Comparison of ENCODE assay signal across 8 cellular contexts in genomic region chr11:33687733-33688479, GRCh38. TPM values are rescaled to one million over a fixed set of nuclear protein-coding genes. Genes with fewer than 3 reads are reported as not detected.
A peak's percentile ranks its signal among the peaks of the same experiment; 100 is the strongest.
DNase-seq lines count a peak whose midpoint lies in the region; ATAC-seq, FAIRE-seq and TF ChIP-seq lines count a peak whose summit lies in the region.
"Had no signal": no experiment of that assay in that cellular context is flagged by ENCODE, and none has a peak within 500 bp of the region (broad histone marks: within the 10 kb centered on the region; RNA-seq: fewer than 3 reads in every experiment).

No MANE protein-coding gene starts in this region.

- H2BK20ac ChIP-seq in H9 (ENCODE audit: low read depth, low read length, poor library complexity, severe bottlenecking): no peak overlapping the region

- H3K36me3 ChIP-seq in astrocyte (ENCODE audit: insufficient read depth, low read length) (no peaks in the 10 kb centered on the region), upper lobe of left lung (no peaks in the 10 kb centered on the region)

- H2BK15ac ChIP-seq in H9 (ENCODE audit: low read depth, low read length): no peak overlapping the region

- H3K79me1 ChIP-seq in H9 (ENCODE audit: insufficient read depth, low read depth, low read length, poor library complexity, severe bottlenecking): no peaks in the 10 kb centered on the region

- no peak overlapping the region for H3K18ac ChIP-seq in H9 (ENCODE audit: insufficient read length, low read depth, low read length)

- H4K8ac ChIP-seq in H9 (replicated peaks; ENCODE audit: insufficient read length, low read depth, low read length): no peak overlapping the region

- H3K27ac Mint-ChIP-seq in H9 (no peak overlapping the region), astrocyte (ENCODE audit: unreplicated experiment) (peak overlapping the region; percentile 67)

- H3K56ac ChIP-seq in H9 (ENCODE audit: insufficient read length, low read depth, low read length): no peak overlapping the region

- FAIRE-seq in astrocyte (lab: Jason Lieb, UNC): peak; percentile 75
- FAIRE-seq: TTC549 had no signal

- no peaks in the 10 kb centered on the region for H3K79me2 ChIP-seq in H9 (ENCODE audit: insufficient read depth, low read length)
- no peaks in the 10 kb centered on the region for H3K79me2 ChIP-seq in astrocyte (ENCODE audit: insufficient read depth, low read length)

- H4K5ac ChIP-seq in H9 (ENCODE audit: insufficient read length, low read depth, low read length): no peak overlapping the region

- H2BK5ac ChIP-seq in H9 (ENCODE audit: insufficient read length, low read length): no peak overlapping the region

- no peak overlapping the region for H2AK5ac ChIP-seq in H9 (ENCODE audit: insufficient read length, low read length)

- no peak overlapping the region for H2BK12ac ChIP-seq in H9 (ENCODE audit: insufficient read length, low read depth, low read length)

- H3K4me1 Mint-ChIP-seq in H9 (peaks cover 43 to 44% of the 10 kb centered on the region in 2 experiments), astrocyte (ENCODE audit: low read depth, unreplicated experiment) (peaks cover 40% of the 10 kb centered on the region)

- TF ChIP-seq CTCF in H9 (conservative IDR thresholded peaks at IDR 0.05) (peak; percentile 90), astrocyte (IDR thresholded peaks at IDR 0.05; ENCODE audit: insufficient read depth, low read depth, low read length) (peak; percentile 87), upper lobe of left lung (IDR thresholded peaks at IDR 0.05) (peak; percentile 32 to 65 (median 52))

- H3K4me3 Mint-ChIP-seq in H9: no peak overlapping the region
- no peak overlapping the region for H3K4me3 Mint-ChIP-seq in astrocyte (ENCODE audit: unreplicated experiment)

- ATAC-seq in upper lobe of left lung (ENCODE audit: low FRiP score in 2 of 2) (no peak), GM18502 (IDR thresholded peaks at IDR 0.05; ENCODE audit: poor library complexity, unreplicated experiment) (no peak)

- WGBS in H9 (ENCODE audit: extremely low coverage, insufficient read length, low lambda C conversion rate): no CpG with 5 or more reads among the region's 2 CpGs
- WGBS in upper lobe of left lung, 2 donors: 58 to 59% methylated on average over 2 of the region's 2 CpGs

- DNase-seq in DMS153 treated with DMSO at 0.1 percent for 48 hours (lab: John Stamatoyannopoulos, UW; ENCODE audit: unreplicated experiment) (peak; percentile 59), H9 (no peak), NCI-H2171 (lab: John Stamatoyannopoulos, UW) (peak; percentile 84), astrocyte (ENCODE audit: low read depth) (peak; percentile 48), islet precursor cell (peak; percentile 78), upper lobe of left lung (no peak)

- H3K27me3 ChIP-seq in H9 (ENCODE audit: insufficient read depth, low read length): no peaks in the 10 kb centered on the region
- H3K27me3 ChIP-seq in astrocyte (ENCODE audit: insufficient read depth, low read length): no peaks in the 10 kb centered on the region
- no peaks in the 10 kb centered on the region for H3K27me3 ChIP-seq in upper lobe of left lung

- H3K23ac ChIP-seq in H9 (ENCODE audit: insufficient read length, low read depth, low read length): no peak overlapping the region

- H3K23me2 ChIP-seq in H9 (ENCODE audit: insufficient read length, low read depth, low read length, poor library complexity, severe bottlenecking): no peaks in the 10 kb centered on the region

- H3K4me3 ChIP-seq in astrocyte (ENCODE audit: insufficient read depth, low read depth, low read length) (no peak overlapping the region), upper lobe of left lung (no peak overlapping the region)

- H4K91ac ChIP-seq in H9 (ENCODE audit: insufficient read length, low read depth, low read length): no peak overlapping the region

- H4K20me1 ChIP-seq in H9 (ENCODE audit: control insufficient read depth, insufficient read depth, insufficient read length) (no peaks in the 10 kb centered on the region), astrocyte (ENCODE audit: insufficient read depth, low read length) (no peaks in the 10 kb centered on the region)

- H2AFZ ChIP-seq in H9 (ENCODE audit: low read length): no peak overlapping the region
- no peak overlapping the region for H2AFZ ChIP-seq in astrocyte (ENCODE audit: low read depth, low read length)

- H3K9ac ChIP-seq in H9 (ENCODE audit: extremely low read depth, insufficient read length, low read length): no peak overlapping the region
- H3K9ac ChIP-seq in astrocyte (ENCODE audit: low read length): peak overlapping the region; percentile 2

- no peaks in the 10 kb centered on the region for H3K27me3 Mint-ChIP-seq in H9 (ENCODE audit: low read depth)
- H3K27me3 Mint-ChIP-seq in astrocyte (ENCODE audit: low read depth, unreplicated experiment): no peaks in the 10 kb centered on the region

- no peak overlapping the region for H3K14ac ChIP-seq in H9 (ENCODE audit: insufficient read depth, low read length)

- no peak for TF ChIP-seq POLR2A in upper lobe of left lung (IDR thresholded peaks at IDR 0.05)

- H3K27ac ChIP-seq in H9 (ENCODE audit: insufficient read length, low read depth, low read length): no peak overlapping the region
- H3K27ac ChIP-seq in astrocyte (ENCODE audit: low read depth, low read length): no peak overlapping the region
- peak overlapping the region in 1 of 4 donors; percentile 89 for H3K27ac ChIP-seq in upper lobe of left lung

- no peak overlapping the region for H2BK120ac ChIP-seq in H9 (ENCODE audit: low read depth, low read length, poor library complexity, severe bottlenecking)

- no peak for TF ChIP-seq EP300 in upper lobe of left lung (IDR thresholded peaks at IDR 0.05)

- no peak overlapping the region for H3K4me2 ChIP-seq in H9 (ENCODE audit: insufficient read depth, insufficient read length, low read length)
- H3K4me2 ChIP-seq in astrocyte (ENCODE audit: low read length): no peak overlapping the region

- H3T11ph ChIP-seq in H9 (ENCODE audit: low read length): no peak overlapping the region

- H3K4ac ChIP-seq in H9 (ENCODE audit: low read depth, low read length): no peak overlapping the region

- peaks cover 17% of the 10 kb centered on the region; the same call in 1 of the 2 replicates for H3K4me1 ChIP-seq in H9 (ENCODE audit: insufficient read depth, low read length)
- peaks cover 40% of the 10 kb centered on the region for H3K4me1 ChIP-seq in astrocyte (ENCODE audit: insufficient read depth, low read length)
- H3K4me1 ChIP-seq in upper lobe of left lung: peaks cover 33 to 38% (median 34%) of the 10 kb centered on the region in 4 donors

- H3K36me3 Mint-ChIP-seq in H9 (ENCODE audit: insufficient read depth in 1 of 3, low read depth in 3 of 3) (no peaks in the 10 kb centered on the region), astrocyte (ENCODE audit: low read depth, unreplicated experiment) (peaks cover 1% of the 10 kb centered on the region)

- H3K9me3 ChIP-seq in H9 (ENCODE audit: control insufficient read depth, low read depth, low read length) (no peaks in the 10 kb centered on the region), astrocyte (ENCODE audit: insufficient read depth, low read depth, low read length) (no peaks in the 10 kb centered on the region), upper lobe of left lung (no peaks in the 10 kb centered on the region)

- H3K9me3 Mint-ChIP-seq in H9 (no peaks in the 10 kb centered on the region), astrocyte (ENCODE audit: unreplicated experiment) (no peaks in the 10 kb centered on the region)

RNA-seq across cellular contexts. Expression of gene C11orf91, which starts 12.7 kb away (rescaled TPM):
- total RNA-seq in H9 (2021) (not detected in 2 replicates), astrocyte (not detected in 2 replicates), upper lobe of left lung (1 to 10 TPM in 1 of 6 donors, under 1 TPM in 1, not detected in 4; 0.77 to 1.3 TPM)

RNA-seq across cellular contexts. Expression of gene CD59, which starts 48.3 kb away (rescaled TPM):
- total RNA-seq in H9 (2021) (91.5 and 93.2 TPM in 2 replicates), astrocyte (587 and 662 TPM in 2 replicates), upper lobe of left lung (100 to 1,000 TPM in 5 of 6 donors, 10 to 100 TPM in 1; 57.6 to 914 (median 315) TPM)

Comparison
In these comparisons a context has a peak if more than half of its experiments do, and no peak if none do; other contexts are left out.
1. DNase-seq: peak in DMS153 treated with DMSO at 0.1 percent for 48 hours (single experiment), NCI-H2171 (single experiment), astrocyte (single experiment) and islet precursor cell (single experiment); none in H9 (single experiment) and upper lobe of left lung (0 of 2).
2. Peak in every context shown above with its lines, with median percentiles within 50 percentile points of each other: CTCF ChIP-seq.